In genomic region chr1:24322636-24323177, GRCh38 we compare ENCODE assay signal across 10 cellular contexts. TPM values are rescaled to one million over a fixed set of nuclear protein-coding genes. Genes with fewer than 3 reads are reported as not detected.
DNase-seq lines count a peak whose midpoint lies in the region; FAIRE-seq and TF ChIP-seq lines count a peak whose summit lies in the region.
"Had no signal": no experiment of that assay in that cellular context is flagged by ENCODE, and none has a peak within 500 bp of the region (broad histone marks: within the 10 kb centered on the region; RNA-seq: fewer than 3 reads in every experiment).

No MANE protein-coding gene starts in this region.

- H3K4me3 Mint-ChIP-seq in T-helper 1 cell treated with Interleukin-12 subunit alpha and Interleukin-12 subunit beta and Interleukin-4 antibody, amounts not matched to agents 30 μg/mL and 1 μg/mL, for 36 hours = peak overlapping the region; percentile 50
- peak overlapping the region; percentile 37 for H3K4me3 Mint-ChIP-seq in astrocyte (ENCODE audit: unreplicated experiment)

- peak overlapping the region; percentile 58 for H3K9ac ChIP-seq in astrocyte (ENCODE audit: low read length)

- no peaks in the 10 kb centered on the region for H3K9me3 ChIP-seq in astrocyte (ENCODE audit: insufficient read depth, low read depth, low read length)
- H3K9me3 ChIP-seq in suprapubic skin = no peaks in the 10 kb centered on the region

- peak overlapping the region; percentile 73 for H3K4me2 ChIP-seq in astrocyte (ENCODE audit: low read length)

- TF ChIP-seq POLR2A in suprapubic skin (IDR thresholded peaks at IDR 0.05) = no peak

- no peak overlapping the region for H3K27ac ChIP-seq in astrocyte (ENCODE audit: low read depth, low read length)
- peak overlapping the region; percentile 75 for H3K27ac ChIP-seq in suprapubic skin

- DNase-seq in T-helper 1 cell (no peak), astrocyte (ENCODE audit: low read depth) (peak; percentile 24), kidney epithelial cell (ENCODE audit: low read depth) (no peak), suprapubic skin (ENCODE audit: low spot score in 2 of 2) (no peak), NCI-H526 treated with DMSO at 0.1 percent for 48 hours (lab: John Stamatoyannopoulos, UW) (no peak), germinal center (ENCODE audit: low spot score) (no peak), NCI-H2196 (lab: John Stamatoyannopoulos, UW; ENCODE audit: unreplicated experiment) (no peak)

- WGBS in suprapubic skin = 34% methylated on average over 19 of the region's 19 CpGs

- H3K36me3 ChIP-seq in astrocyte (ENCODE audit: insufficient read depth, low read length) = no peaks in the 10 kb centered on the region
- no peaks in the 10 kb centered on the region for H3K36me3 ChIP-seq in kidney epithelial cell (ENCODE audit: control insufficient read depth, insufficient read depth, low read length)
- H3K36me3 ChIP-seq in suprapubic skin = no peaks in the 10 kb centered on the region

- H2AFZ ChIP-seq in astrocyte (ENCODE audit: low read depth, low read length) = peak overlapping the region; percentile 73

- H3K27ac Mint-ChIP-seq in T-helper 1 cell treated with Interleukin-12 subunit alpha and Interleukin-12 subunit beta and Interleukin-4 antibody, amounts not matched to agents 30 μg/mL and 1 μg/mL, for 36 hours = no peak overlapping the region
- H3K27ac Mint-ChIP-seq in astrocyte (ENCODE audit: unreplicated experiment) = no peak overlapping the region

- no peak for FAIRE-seq in astrocyte (lab: Jason Lieb, UNC)
- FAIRE-seq: A204.1 had no signal

- peaks cover 93% of the 10 kb centered on the region for H3K27me3 Mint-ChIP-seq in T-helper 1 cell treated with Interleukin-12 subunit alpha and Interleukin-12 subunit beta and Interleukin-4 antibody, amounts not matched to agents 30 μg/mL and 1 μg/mL, for 36 hours (ENCODE audit: low read depth)
- H3K27me3 Mint-ChIP-seq in astrocyte (ENCODE audit: low read depth, unreplicated experiment) = peaks cover 38% of the 10 kb centered on the region

- no peaks in the 10 kb centered on the region for H4K20me1 ChIP-seq in astrocyte (ENCODE audit: insufficient read depth, low read length)

- H3K27me3 ChIP-seq in astrocyte (ENCODE audit: insufficient read depth, low read length) (peaks cover 58% of the 10 kb centered on the region), kidney epithelial cell (ENCODE audit: control insufficient read depth, insufficient read depth, low read length) (peaks cover 15% of the 10 kb centered on the region), suprapubic skin (no peaks in the 10 kb centered on the region)

- no peaks in the 10 kb centered on the region for H3K9me3 Mint-ChIP-seq in T-helper 1 cell treated with Interleukin-12 subunit alpha and Interleukin-12 subunit beta and Interleukin-4 antibody, amounts not matched to agents 30 μg/mL and 1 μg/mL, for 36 hours
- H3K9me3 Mint-ChIP-seq in astrocyte (ENCODE audit: unreplicated experiment) = peaks cover 1% of the 10 kb centered on the region

- H3K4me1 Mint-ChIP-seq in T-helper 1 cell treated with Interleukin-12 subunit alpha and Interleukin-12 subunit beta and Interleukin-4 antibody, amounts not matched to agents 30 μg/mL and 1 μg/mL, for 36 hours (ENCODE audit: low read depth) = peaks cover 30% of the 10 kb centered on the region
- H3K4me1 Mint-ChIP-seq in astrocyte (ENCODE audit: low read depth, unreplicated experiment) = peaks cover 43% of the 10 kb centered on the region

- H3K36me3 Mint-ChIP-seq in T-helper 1 cell treated with Interleukin-12 subunit alpha and Interleukin-12 subunit beta and Interleukin-4 antibody, amounts not matched to agents 30 μg/mL and 1 μg/mL, for 36 hours (ENCODE audit: low read depth) = peaks cover 3% of the 10 kb centered on the region
- no peaks in the 10 kb centered on the region for H3K36me3 Mint-ChIP-seq in astrocyte (ENCODE audit: low read depth, unreplicated experiment)
- H3K36me3 Mint-ChIP-seq: brain had no signal

- no peak for TF ChIP-seq EP300 in suprapubic skin (IDR thresholded peaks at IDR 0.05)

- H3K4me1 ChIP-seq in astrocyte (ENCODE audit: insufficient read depth, low read length) (peaks cover 23% of the 10 kb centered on the region), suprapubic skin (peaks cover 41% of the 10 kb centered on the region)

- H3K4me3 ChIP-seq in astrocyte (ENCODE audit: insufficient read depth, low read depth, low read length) (peak overlapping the region; percentile 52), kidney epithelial cell (ENCODE audit: low read depth, low read length) (peak overlapping the region; percentile 36), suprapubic skin (peak overlapping the region; percentile 50)

- TF ChIP-seq CTCF in astrocyte (IDR thresholded peaks at IDR 0.05; ENCODE audit: insufficient read depth, low read depth, low read length) (no peak), kidney epithelial cell (IDR thresholded peaks at IDR 0.05; ENCODE audit: insufficient read depth, low read length, poor library complexity, severe bottlenecking) (no peak), suprapubic skin (IDR thresholded peaks at IDR 0.05) (no peak)

- H3K79me2 ChIP-seq in astrocyte (ENCODE audit: insufficient read depth, low read length) = no peaks in the 10 kb centered on the region

RNA-seq across cellular contexts. Expression of gene GRHL3, which starts 3.5 kb away (rescaled TPM):
- total RNA-seq in astrocyte (2.6 and 6.9 TPM in 2 replicates), kidney epithelial cell (12.5 and 12.9 TPM in 2 replicates), suprapubic skin (100 to 1,000 TPM in 3 of 4 donors, 10 to 100 TPM in 1; 93.6 to 154 (median 129) TPM)
